Comparison of ENCODE assay signal across 1 cellular context in the genomic region with DNA sequence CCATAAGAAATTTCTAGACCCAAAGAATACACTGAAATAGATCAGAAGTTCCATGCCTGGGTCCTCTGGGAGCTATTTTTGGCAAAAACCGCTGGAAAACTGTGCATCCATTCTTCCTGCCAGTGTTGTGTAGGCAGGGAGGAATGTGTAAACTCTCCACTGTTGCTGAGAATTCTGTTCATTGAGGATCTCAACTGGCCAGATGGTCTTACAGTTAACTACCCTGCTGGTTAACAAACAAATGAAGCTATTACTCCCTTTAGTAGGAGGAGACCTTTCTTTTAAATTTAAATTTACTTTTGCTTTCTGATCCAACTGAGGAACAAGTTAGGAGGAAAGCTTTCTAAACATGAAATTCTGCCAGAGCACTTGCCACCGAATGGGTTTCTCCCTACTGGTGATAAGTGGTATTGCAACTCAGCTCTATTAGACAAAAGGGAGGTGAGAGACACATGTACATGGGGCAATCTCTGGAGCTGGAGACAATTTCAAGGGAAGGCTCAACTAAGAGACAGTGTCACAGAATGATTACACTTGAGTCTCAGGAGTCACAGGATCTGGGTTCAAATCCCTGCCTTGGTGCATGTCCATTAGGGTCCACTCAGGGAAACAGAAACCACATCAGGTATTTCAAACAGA.
TF ChIP-seq lines count a peak whose summit lies in the region.

No MANE protein-coding gene starts in this region.

TF ChIP-seq in K562, 482 proteins besides CTCF, POLR2A, EP300 and RAD21 (continued from another document and continues in another):
- TF ChIP-seq, protein P1, sequence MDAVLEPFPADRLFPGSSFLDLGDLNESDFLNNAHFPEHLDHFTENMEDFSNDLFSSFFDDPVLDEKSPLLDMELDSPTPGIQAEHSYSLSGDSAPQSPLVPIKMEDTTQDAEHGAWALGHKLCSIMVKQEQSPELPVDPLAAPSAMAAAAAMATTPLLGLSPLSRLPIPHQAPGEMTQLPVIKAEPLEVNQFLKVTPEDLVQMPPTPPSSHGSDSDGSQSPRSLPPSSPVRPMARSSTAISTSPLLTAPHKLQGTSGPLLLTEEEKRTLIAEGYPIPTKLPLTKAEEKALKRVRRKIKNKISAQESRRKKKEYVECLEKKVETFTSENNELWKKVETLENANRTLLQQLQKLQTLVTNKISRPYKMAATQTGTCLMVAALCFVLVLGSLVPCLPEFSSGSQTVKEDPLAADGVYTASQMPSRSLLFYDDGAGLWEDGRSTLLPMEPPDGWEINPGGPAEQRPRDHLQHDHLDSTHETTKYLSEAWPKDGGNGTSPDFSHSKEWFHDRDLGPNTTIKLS (IDR thresholded peaks at IDR 0.05; ENCODE audit: borderline replicate concordance, low read depth): no peak
- TF ChIP-seq BCOR (IDR thresholded peaks at IDR 0.05) (0 out of 2 replicates have a peak, but pooled peaks have one; percentile 44), MEIS2 (IDR thresholded peaks at IDR 0.05; ENCODE audit: partially characterized antibody) (no peak), U2AF1 (optimal IDR thresholded peaks at IDR 0.05; ENCODE audit: low read depth, low read length) (no peak), CBX1 (IDR thresholded peaks at IDR 0.05; ENCODE audit: low read depth) (peak; percentile 91), SRSF3 (IDR thresholded peaks at IDR 0.05; ENCODE audit: insufficient read depth, low read length) (no peak), ZNF232 (CRISPR knock-in tag; IDR thresholded peaks at IDR 0.05) (no peak), HBP1 (CRISPR knock-in tag; IDR thresholded peaks at IDR 0.05) (no peak), ZNF766 (CRISPR knock-in tag; conservative IDR thresholded peaks at IDR 0.05) (no peak), HNRNPL (IDR thresholded peaks at IDR 0.05; ENCODE audit: low read depth, low read length) (no peak), SNRNP70 (optimal IDR thresholded peaks at IDR 0.05; ENCODE audit: low read depth, low read length) (no peak), TAL1 (IDR thresholded peaks at IDR 0.05) (no peak), TCFL5 (CRISPR knock-in tag; conservative IDR thresholded peaks at IDR 0.05) (no peak), TSHZ1 (CRISPR knock-in tag; IDR thresholded peaks at IDR 0.05) (no peak), ZNF57 (CRISPR knock-in tag; IDR thresholded peaks at IDR 0.05) (no peak), COPS2 (conservative IDR thresholded peaks at IDR 0.05) (no peak), ZNF778 (CRISPR knock-in tag; IDR thresholded peaks at IDR 0.05) (no peak), SIN3A (IDR thresholded peaks at IDR 0.05; ENCODE audit: borderline replicate concordance in 2 of 2, control insufficient read depth in 1 of 2, low read depth in 2 of 2, low read length in 2 of 2) (no peak), E2F6 (IDR thresholded peaks at IDR 0.05; ENCODE audit: borderline replicate concordance in 1 of 2, extremely low read depth in 1 of 2, insufficient read depth in 1 of 2, insufficient read length in 1 of 2, low read depth in 1 of 2, low read length in 1 of 2, poor library complexity in 1 of 2, severe bottlenecking in 1 of 2) (no peak), NONO (IDR thresholded peaks at IDR 0.05; ENCODE audit: low read depth in 2 of 2, low read length in 1 of 2) (no peak), USF1 (CRISPR knock-in tag; IDR thresholded peaks at IDR 0.05) (no peak), ZNF785 (CRISPR knock-in tag; IDR thresholded peaks at IDR 0.05) (no peak), PPARD (CRISPR knock-in tag; IDR thresholded peaks at IDR 0.05) (no peak), KDM4B (IDR thresholded peaks at IDR 0.05; ENCODE audit: borderline replicate concordance in 2 of 2, low read depth in 1 of 2) (no peak), ZNF3 (CRISPR knock-in tag; IDR thresholded peaks at IDR 0.05) (no peak), RBM39 (optimal IDR thresholded peaks at IDR 0.05; ENCODE audit: low read depth, low read length) (no peak), TOE1 (IDR thresholded peaks at IDR 0.05; ENCODE audit: borderline replicate concordance) (no peak), TOE1 (CRISPR knock-in tag; IDR thresholded peaks at IDR 0.05; ENCODE audit: borderline replicate concordance, low read depth) (no peak), ZNF140 (CRISPR knock-in tag; IDR thresholded peaks at IDR 0.05) (no peak), STAT5B (CRISPR knock-in tag; IDR thresholded peaks at IDR 0.05) (no peak), SMARCE1 (IDR thresholded peaks at IDR 0.05) (no peak), HEY1 (CRISPR knock-in tag; IDR thresholded peaks at IDR 0.05; ENCODE audit: borderline replicate concordance) (no peak), STAT5A (IDR thresholded peaks at IDR 0.05; ENCODE audit: borderline replicate concordance, low read length) (no peak), ARNT (IDR thresholded peaks at IDR 0.05) (peak in 1 of 2 experiments; percentile 65; a peak in 1 of 4 replicates), EZH2 (IDR thresholded peaks at IDR 0.05; ENCODE audit: borderline replicate concordance, low read depth, low read length) (no peak), SMC3 (conservative IDR thresholded peaks at IDR 0.05; ENCODE audit: insufficient read depth, low read depth, low read length) (no peak), POLR2H (tag; IDR thresholded peaks at IDR 0.05; ENCODE audit: low read depth) (no peak), JUNB (CRISPR knock-in tag; conservative IDR thresholded peaks at IDR 0.05) (no peak), TRIM28 (IDR thresholded peaks at IDR 0.05) (peak; percentile 97), MCM2 (IDR thresholded peaks at IDR 0.05; ENCODE audit: low read depth) (no peak), SREBF1 (IDR thresholded peaks at IDR 0.05; ENCODE audit: borderline replicate concordance, low read depth, low read length) (no peak), HDAC8 (tag; IDR thresholded peaks at IDR 0.05) (no peak)
- TF ChIP-seq, protein P2, sequence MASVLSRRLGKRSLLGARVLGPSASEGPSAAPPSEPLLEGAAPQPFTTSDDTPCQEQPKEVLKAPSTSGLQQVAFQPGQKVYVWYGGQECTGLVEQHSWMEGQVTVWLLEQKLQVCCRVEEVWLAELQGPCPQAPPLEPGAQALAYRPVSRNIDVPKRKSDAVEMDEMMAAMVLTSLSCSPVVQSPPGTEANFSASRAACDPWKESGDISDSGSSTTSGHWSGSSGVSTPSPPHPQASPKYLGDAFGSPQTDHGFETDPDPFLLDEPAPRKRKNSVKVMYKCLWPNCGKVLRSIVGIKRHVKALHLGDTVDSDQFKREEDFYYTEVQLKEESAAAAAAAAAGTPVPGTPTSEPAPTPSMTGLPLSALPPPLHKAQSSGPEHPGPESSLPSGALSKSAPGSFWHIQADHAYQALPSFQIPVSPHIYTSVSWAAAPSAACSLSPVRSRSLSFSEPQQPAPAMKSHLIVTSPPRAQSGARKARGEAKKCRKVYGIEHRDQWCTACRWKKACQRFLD (CRISPR knock-in tag; IDR thresholded peaks at IDR 0.05): no peak
- TF ChIP-seq, protein P3, sequence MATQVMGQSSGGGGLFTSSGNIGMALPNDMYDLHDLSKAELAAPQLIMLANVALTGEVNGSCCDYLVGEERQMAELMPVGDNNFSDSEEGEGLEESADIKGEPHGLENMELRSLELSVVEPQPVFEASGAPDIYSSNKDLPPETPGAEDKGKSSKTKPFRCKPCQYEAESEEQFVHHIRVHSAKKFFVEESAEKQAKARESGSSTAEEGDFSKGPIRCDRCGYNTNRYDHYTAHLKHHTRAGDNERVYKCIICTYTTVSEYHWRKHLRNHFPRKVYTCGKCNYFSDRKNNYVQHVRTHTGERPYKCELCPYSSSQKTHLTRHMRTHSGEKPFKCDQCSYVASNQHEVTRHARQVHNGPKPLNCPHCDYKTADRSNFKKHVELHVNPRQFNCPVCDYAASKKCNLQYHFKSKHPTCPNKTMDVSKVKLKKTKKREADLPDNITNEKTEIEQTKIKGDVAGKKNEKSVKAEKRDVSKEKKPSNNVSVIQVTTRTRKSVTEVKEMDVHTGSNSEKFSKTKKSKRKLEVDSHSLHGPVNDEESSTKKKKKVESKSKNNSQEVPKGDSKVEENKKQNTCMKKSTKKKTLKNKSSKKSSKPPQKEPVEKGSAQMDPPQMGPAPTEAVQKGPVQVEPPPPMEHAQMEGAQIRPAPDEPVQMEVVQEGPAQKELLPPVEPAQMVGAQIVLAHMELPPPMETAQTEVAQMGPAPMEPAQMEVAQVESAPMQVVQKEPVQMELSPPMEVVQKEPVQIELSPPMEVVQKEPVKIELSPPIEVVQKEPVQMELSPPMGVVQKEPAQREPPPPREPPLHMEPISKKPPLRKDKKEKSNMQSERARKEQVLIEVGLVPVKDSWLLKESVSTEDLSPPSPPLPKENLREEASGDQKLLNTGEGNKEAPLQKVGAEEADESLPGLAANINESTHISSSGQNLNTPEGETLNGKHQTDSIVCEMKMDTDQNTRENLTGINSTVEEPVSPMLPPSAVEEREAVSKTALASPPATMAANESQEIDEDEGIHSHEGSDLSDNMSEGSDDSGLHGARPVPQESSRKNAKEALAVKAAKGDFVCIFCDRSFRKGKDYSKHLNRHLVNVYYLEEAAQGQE (CRISPR knock-in tag; IDR thresholded peaks at IDR 0.05; ENCODE audit: low read depth): no peak
- TF ChIP-seq, protein P4, sequence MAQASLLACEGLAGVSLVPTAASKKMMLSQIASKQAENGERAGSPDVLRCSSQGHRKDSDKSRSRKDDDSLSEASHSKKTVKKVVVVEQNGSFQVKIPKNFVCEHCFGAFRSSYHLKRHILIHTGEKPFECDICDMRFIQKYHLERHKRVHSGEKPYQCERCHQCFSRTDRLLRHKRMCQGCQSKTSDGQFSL (CRISPR knock-in tag; IDR thresholded peaks at IDR 0.05): no peak
- TF ChIP-seq, protein P4 (tag; IDR thresholded peaks at IDR 0.05): no peak
- TF ChIP-seq, protein P5, sequence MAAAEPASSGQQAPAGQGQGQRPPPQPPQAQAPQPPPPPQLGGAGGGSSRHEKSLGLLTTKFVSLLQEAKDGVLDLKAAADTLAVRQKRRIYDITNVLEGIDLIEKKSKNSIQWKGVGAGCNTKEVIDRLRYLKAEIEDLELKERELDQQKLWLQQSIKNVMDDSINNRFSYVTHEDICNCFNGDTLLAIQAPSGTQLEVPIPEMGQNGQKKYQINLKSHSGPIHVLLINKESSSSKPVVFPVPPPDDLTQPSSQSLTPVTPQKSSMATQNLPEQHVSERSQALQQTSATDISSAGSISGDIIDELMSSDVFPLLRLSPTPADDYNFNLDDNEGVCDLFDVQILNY (CRISPR knock-in tag; IDR thresholded peaks at IDR 0.05): no peak
